Comparison of ENCODE assay signal across 8 cellular contexts in the genomic region with DNA sequence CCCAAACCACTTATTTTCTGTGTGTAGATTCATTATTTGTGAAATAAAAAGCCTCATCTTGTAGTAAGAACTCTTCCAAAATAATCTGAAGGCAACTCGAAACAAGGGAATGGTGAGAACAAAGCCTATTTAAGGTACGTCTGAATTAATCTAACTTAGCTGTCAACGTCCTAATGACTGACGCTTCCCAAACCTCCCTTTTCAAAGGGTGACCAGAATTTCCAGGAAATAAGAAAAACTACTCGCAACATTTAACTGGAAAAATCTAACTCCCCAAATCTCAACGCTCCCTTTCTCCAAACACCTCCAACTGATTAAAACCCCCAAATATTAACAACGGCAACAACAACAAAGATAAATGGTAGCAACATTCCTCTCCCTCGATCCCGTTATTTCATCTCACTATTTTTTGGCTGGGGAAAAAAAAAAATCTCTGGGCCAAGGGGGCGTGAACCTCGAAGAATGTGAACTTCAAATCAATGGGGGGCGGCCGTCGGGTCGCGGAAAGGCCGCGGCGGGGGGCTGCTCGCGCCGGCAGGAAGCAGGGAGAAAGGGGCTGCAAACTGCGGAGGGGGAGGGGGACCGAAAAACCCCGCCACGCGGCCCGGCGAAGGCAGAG. TPM values are rescaled to one million over a fixed set of nuclear protein-coding genes. Genes with fewer than 3 reads are reported as not detected.
DNase-seq lines count a peak whose midpoint lies in the region; ATAC-seq, FAIRE-seq and TF ChIP-seq lines count a peak whose summit lies in the region.

No MANE protein-coding gene starts in this region.

- H3K36me3 Mint-ChIP-seq in astrocyte (ENCODE audit: low read depth, unreplicated experiment) = peaks cover 2% of the 10 kb centered on the region

- H3K4me2 ChIP-seq in astrocyte (ENCODE audit: low read length) = peak overlapping the region; percentile 94

- peaks cover 29% of the 10 kb centered on the region for H3K4me1 Mint-ChIP-seq in astrocyte (ENCODE audit: low read depth, unreplicated experiment)

- H2AFZ ChIP-seq in astrocyte (ENCODE audit: low read depth, low read length) = peak overlapping the region; percentile 84

- H3K9me3 ChIP-seq in right atrium auricular region (no peaks in the 10 kb centered on the region), astrocyte (ENCODE audit: insufficient read depth, low read depth, low read length) (no peaks in the 10 kb centered on the region)

- no peak for FAIRE-seq in astrocyte (lab: Jason Lieb, UNC)

- no peak for ATAC-seq in left ventricle myocardium superior

- H3K9me3 Mint-ChIP-seq in astrocyte (ENCODE audit: unreplicated experiment) = no peaks in the 10 kb centered on the region

- intact Hi-C loops in left ventricle myocardium superior (cut with micrococcal nuclease) = no loop called here
- intact Hi-C loops in lower leg skin (cut with DNase I; ENCODE audit: low total_unique reads) = no loop called here

- no peak for TF ChIP-seq POLR2A in lower leg skin (IDR thresholded peaks at IDR 0.05)

- 0% methylated on average over 27 to 29 of the region's 29 CpGs for WGBS in lower leg skin, 2 donors
- WGBS in urinary bladder = under 1% methylated on average over 29 of the region's 29 CpGs

- H3K27ac ChIP-seq in right atrium auricular region (peak overlapping the region; percentile 98 to 99), astrocyte (ENCODE audit: low read depth, low read length) (peak overlapping the region; percentile 100), urinary bladder (ENCODE audit: low read depth) (peak overlapping the region; percentile 98)

- peaks cover 0 to 49% of the 10 kb centered on the region in 2 donors for H3K4me1 ChIP-seq in right atrium auricular region
- H3K4me1 ChIP-seq in astrocyte (ENCODE audit: insufficient read depth, low read length) = peaks cover 32% of the 10 kb centered on the region
- peaks cover 4% of the 10 kb centered on the region for H3K4me1 ChIP-seq in urinary bladder (ENCODE audit: insufficient read depth)

- peaks cover 58% of the 10 kb centered on the region for H3K79me2 ChIP-seq in astrocyte (ENCODE audit: insufficient read depth, low read length)

- H3K27me3 ChIP-seq in right atrium auricular region (no peaks in the 10 kb centered on the region), astrocyte (ENCODE audit: insufficient read depth, low read length) (no peaks in the 10 kb centered on the region)

- peak overlapping the region; percentile 89 for H3K27ac Mint-ChIP-seq in astrocyte (ENCODE audit: unreplicated experiment)

- DNase-seq in right atrium auricular region (ENCODE audit: low spot score) = no peak
- DNase-seq in left ventricle myocardium superior = no peak
- no peak for DNase-seq in astrocyte (ENCODE audit: low read depth)
- DNase-seq in lower leg skin (ENCODE audit: low spot score in 2 of 2) = no peak
- no peak for DNase-seq in amygdala (lab: John Stamatoyannopoulos, UW)
- DNase-seq in DMS 273 treated with DMSO at 0.1 percent for 48 hours (lab: John Stamatoyannopoulos, UW) = no peak
- DNase-seq in stimulated activated CD4-positive, alpha-beta T cell treated with anti-CD3 and anti-CD28 coated beads, Interleukin-12 subunit alpha, Interleukin-12 subunit beta, amount 100 ng/mL, for 4 hours = no peak

- peak overlapping the region; percentile 99 for H3K9ac ChIP-seq in astrocyte (ENCODE audit: low read length)

- H3K36me3 ChIP-seq in right atrium auricular region = no peaks in the 10 kb centered on the region
- H3K36me3 ChIP-seq in astrocyte (ENCODE audit: insufficient read depth, low read length) = peaks cover 13% of the 10 kb centered on the region
- no peaks in the 10 kb centered on the region for H3K36me3 ChIP-seq in urinary bladder (ENCODE audit: insufficient read depth)

- peaks cover 52% of the 10 kb centered on the region for H4K20me1 ChIP-seq in astrocyte (ENCODE audit: insufficient read depth, low read length)

- peak overlapping the region; percentile 93 for H3K4me3 Mint-ChIP-seq in astrocyte (ENCODE audit: unreplicated experiment)

- H3K4me3 ChIP-seq in right atrium auricular region (peak overlapping the region; percentile 95 to 96), astrocyte (ENCODE audit: insufficient read depth, low read depth, low read length) (peak overlapping the region; percentile 95), lower leg skin (ENCODE audit: low read depth, poor library complexity, severe bottlenecking) (peak overlapping the region; percentile 85), urinary bladder (ENCODE audit: low read depth, low read length) (peak overlapping the region; percentile 76)

- no peaks in the 10 kb centered on the region for H3K27me3 Mint-ChIP-seq in astrocyte (ENCODE audit: low read depth, unreplicated experiment)

- no peak for TF ChIP-seq CTCF in right atrium auricular region (IDR thresholded peaks at IDR 0.05)
- no peak for TF ChIP-seq CTCF in astrocyte (IDR thresholded peaks at IDR 0.05; ENCODE audit: insufficient read depth, low read depth, low read length)
- no peak for TF ChIP-seq CTCF in lower leg skin (IDR thresholded peaks at IDR 0.05)

RNA-seq across cellular contexts. Expression of a gene that starts 0.6 kb away (rescaled TPM):
- total RNA-seq in right atrium auricular region (10 to 100 TPM; 38.6 to 43.1 TPM), left ventricle myocardium superior (57.6 TPM), astrocyte (90.0 and 92.4 TPM in 2 replicates), lower leg skin (10 to 100 TPM; 41.3 to 68.3 (median 47.4) TPM), urinary bladder (155 TPM)
- polyA plus RNA-seq in urinary bladder = 50.7 TPM

RNA-seq across cellular contexts. Expression of a gene that starts 19.9 kb away (rescaled TPM):
- 100 to 1,000 TPM in 1 of 2 donors, 10 to 100 TPM in 1; 92.3 to 105 TPM for total RNA-seq in right atrium auricular region
- 81.9 TPM for total RNA-seq in left ventricle myocardium superior
- total RNA-seq in astrocyte = 57.8 and 83.8 TPM in 2 replicates
- total RNA-seq in lower leg skin = 10 to 100 TPM; 65.0 to 84.6 (median 80.0) TPM
- 156 TPM for total RNA-seq in urinary bladder
- polyA plus RNA-seq in urinary bladder = 94.0 TPM
